1 cellular context compared by ENCODE assay signal in the genomic region with DNA sequence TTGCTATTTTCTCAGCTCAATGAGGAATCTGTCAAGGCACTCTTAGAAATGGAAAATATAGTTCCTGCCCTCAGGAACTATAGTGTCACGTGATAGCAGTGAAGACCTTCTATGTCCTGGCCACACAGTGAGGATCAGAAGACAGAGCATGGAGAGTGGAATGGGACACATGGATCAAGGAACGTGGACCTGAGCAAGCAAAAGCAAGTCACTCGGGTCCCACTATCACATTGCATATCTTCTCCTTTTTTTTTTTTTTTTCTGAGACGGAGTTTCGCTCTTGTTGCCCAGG.
A peak's percentile ranks its signal among the peaks of the same experiment; 100 is the strongest.
TF ChIP-seq lines count a peak whose summit lies in the region.

No MANE protein-coding gene starts in this region.

TF ChIP-seq in GM12878, 131 proteins besides CTCF, POLR2A, EP300 and RAD21 (continued from another document):
- TF ChIP-seq, protein P1, sequence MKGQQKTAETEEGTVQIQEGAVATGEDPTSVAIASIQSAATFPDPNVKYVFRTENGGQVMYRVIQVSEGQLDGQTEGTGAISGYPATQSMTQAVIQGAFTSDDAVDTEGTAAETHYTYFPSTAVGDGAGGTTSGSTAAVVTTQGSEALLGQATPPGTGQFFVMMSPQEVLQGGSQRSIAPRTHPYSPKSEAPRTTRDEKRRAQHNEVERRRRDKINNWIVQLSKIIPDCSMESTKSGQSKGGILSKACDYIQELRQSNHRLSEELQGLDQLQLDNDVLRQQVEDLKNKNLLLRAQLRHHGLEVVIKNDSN (IDR thresholded peaks at IDR 0.05; ENCODE audit: borderline replicate concordance, extremely low read length, insufficient read depth, low read depth, low read length): peak; percentile 35
- TF ChIP-seq CHD2 (IDR thresholded peaks at IDR 0.05; ENCODE audit: borderline replicate concordance, low read depth, low read length) (no peak), BHLHE40 (IDR thresholded peaks at IDR 0.05; ENCODE audit: borderline replicate concordance in 1 of 2, low read depth in 2 of 2, low read length in 1 of 2) (peak in 1 of 2 experiments; percentile 42; a peak in 1 of 4 replicates), RAD51 (IDR thresholded peaks at IDR 0.05) (peak; percentile 86)
